ENCODE assay signal across 9 cellular contexts in genomic region chr3:15319575-15319974, GRCh38. TPM values are rescaled to one million over a fixed set of nuclear protein-coding genes. Genes with fewer than 3 reads are reported as not detected.
DNase-seq lines count a peak whose midpoint lies in the region; ATAC-seq and TF ChIP-seq lines count a peak whose summit lies in the region.
"Had no signal": no experiment of that assay in that cellular context is flagged by ENCODE, and none has a peak within 500 bp of the region (broad histone marks: within the 10 kb centered on the region; RNA-seq: fewer than 3 reads in every experiment).

No MANE protein-coding gene starts in this region.

- H3K4me1 ChIP-seq in psoas muscle = peaks cover 51% of the 10 kb centered on the region

- H3K36me3 ChIP-seq in psoas muscle (ENCODE audit: insufficient read depth in 1 of 2, low read depth in 1 of 2) = no peaks in the 10 kb centered on the region

- H3K27me3 ChIP-seq in psoas muscle (ENCODE audit: insufficient read depth in 3 of 3, low read length in 2 of 3) = no peaks in the 10 kb centered on the region

- no peaks in the 10 kb centered on the region for H3K9me3 ChIP-seq in psoas muscle

- TF ChIP-seq POLR2A in lower leg skin (IDR thresholded peaks at IDR 0.05) = no peak

- 28 to 43% (median 29%) methylated on average over 4 of the region's 4 CpGs for WGBS in psoas muscle, 3 donors
- WGBS in lower leg skin, 2 donors = 51 to 57% methylated on average over 4 of the region's 4 CpGs

- DNase-seq in Daoy (ENCODE audit: low read depth) = peak; percentile 21
- DNase-seq in SHP77 treated with DMSO at 0.1 percent for 48 hours (lab: John Stamatoyannopoulos, UW) = peak; percentile 68
- peak; percentile 92 for DNase-seq in fibroblast of the aortic adventitia (ENCODE audit: low read depth)
- peak; percentile 67 to 69 for DNase-seq in psoas muscle
- DNase-seq in lower leg skin (ENCODE audit: low spot score in 2 of 2) = no peak
- DNase-seq in superior temporal gyrus (ENCODE audit: extremely low spot score) = no peak
- no peak for DNase-seq in NCI-H1105 (lab: John Stamatoyannopoulos, UW)
- DNase-seq: H7 had no signal

- intact Hi-C loops in psoas muscle (cut with DNase I) (no loop called here), lower leg skin (cut with DNase I; ENCODE audit: low total_unique reads) (no loop called here)

- peak overlapping the region; percentile 68 for H3K27ac ChIP-seq in psoas muscle

- peak overlapping the region; percentile 7 for H3K4me3 ChIP-seq in fibroblast of the aortic adventitia (ENCODE audit: low read depth, low read length)
- no peak overlapping the region for H3K4me3 ChIP-seq in psoas muscle
- H3K4me3 ChIP-seq in lower leg skin (ENCODE audit: low read depth, poor library complexity, severe bottlenecking) = no peak overlapping the region

- ATAC-seq in psoas muscle (peak; percentile 58 to 75 (median 62)), HG02938 (IDR thresholded peaks at IDR 0.05; ENCODE audit: unreplicated experiment) (no peak)

- TF ChIP-seq CTCF in fibroblast of the aortic adventitia (IDR thresholded peaks at IDR 0.05; ENCODE audit: insufficient read depth, low read length) (no peak), psoas muscle (IDR thresholded peaks at IDR 0.05) (no peak), lower leg skin (IDR thresholded peaks at IDR 0.05) (no peak)

RNA-seq across cellular contexts. Expression of gene SH3BP5, which starts 12.8 kb away (rescaled TPM):
- 20.3 and 21.0 TPM in 2 replicates for total RNA-seq in Daoy (2014; rRNA removed; shearing (Covaris generic))
- 25.5 and 153 TPM in 2 replicates for total RNA-seq in fibroblast of the aortic adventitia (ENCODE audit: low replicate concordance)
- total RNA-seq in psoas muscle = 10 to 100 TPM; 14.4 to 57.1 (median 23.6) TPM
- 10 to 100 TPM; 42.8 to 63.0 (median 59.2) TPM for polyA plus RNA-seq in psoas muscle
- 10 to 100 TPM; 10.7 to 30.3 (median 18.5) TPM for total RNA-seq in lower leg skin

Comparison
In these comparisons a context has a peak if more than half of its experiments do, and no peak if none do; other contexts are left out.
1. DNase-seq: peak in Daoy (single experiment), SHP77 treated with DMSO at 0.1 percent for 48 hours (single experiment), fibroblast of the aortic adventitia (single experiment) and psoas muscle (2 of 2); none in lower leg skin (0 of 2), superior temporal gyrus (single experiment) and NCI-H1105 (single experiment).